In genomic region chr11:67532889-67533288, GRCh38 we compare ENCODE assay signal across 32 cellular contexts. TPM values are rescaled to one million over a fixed set of nuclear protein-coding genes. Genes with fewer than 3 reads are reported as not detected.
"Had no signal": no experiment of that assay in that cellular context is flagged by ENCODE, and none has a peak within 500 bp of the region (broad histone marks: within the 10 kb centered on the region; RNA-seq: fewer than 3 reads in every experiment).

No MANE protein-coding gene starts in this region.

- H3K27ac Mint-ChIP-seq: stimulated activated effector memory CD8-positive, alpha-beta T cell treated with anti-CD3 and anti-CD28 coated beads, Interleukin-12 subunit alpha, Interleukin-12 subunit beta, amount 100 ng/mL, for 72 hours; stimulated activated memory B cell treated with anti-CD40 and anti-IgM and Interleukin-4, amounts not matched to agents 10 μg/mL and 1 μg/mL and 100 μg/mL, for 72 hours; stimulated activated naive B cell treated with anti-CD40 and anti-IgM and Interleukin-4, amounts not matched to agents 10 μg/mL and 1 μg/mL and 100 μg/mL, for 72 hours; stimulated activated naive CD8-positive, alpha-beta T cell treated with anti-CD3 and anti-CD28 coated beads, Interleukin-15, amount 100 ng/mL, for 72 hours; stimulated activated naive CD8-positive, alpha-beta T cell treated with anti-CD3 and anti-CD28 coated beads, Interleukin-15, Interleukin-2, amounts not matched to agents 100 ng/mL and 50 ng/mL, for 24 hours; type B pancreatic cell had no signal

- H3K4me3 ChIP-seq: suprapubic skin, testis, thoracic aorta, thyroid gland, tibial artery, tibial nerve, transverse colon, upper lobe of left lung, upper lobe of right lung, uterus, vagina had no signal

- ATAC-seq: stimulated activated effector memory CD8-positive, alpha-beta T cell treated with anti-CD3 and anti-CD28 coated beads, Interleukin-12 subunit alpha, Interleukin-12 subunit beta, amount 100 ng/mL, for 72 hours; stimulated activated memory B cell treated with anti-CD40 and anti-IgM and Interleukin-4, amounts not matched to agents 10 μg/mL and 1 μg/mL and 100 μg/mL, for 72 hours; stimulated activated naive B cell treated with anti-CD40 and anti-IgM and Interleukin-4, amounts not matched to agents 10 μg/mL and 1 μg/mL and 100 μg/mL, for 72 hours; stimulated activated naive CD8-positive, alpha-beta T cell treated with anti-CD3 and anti-CD28 coated beads, Interleukin-15, amount 100 ng/mL, for 72 hours; stimulated activated naive CD8-positive, alpha-beta T cell treated with anti-CD3 and anti-CD28 coated beads, Interleukin-15, Interleukin-2, amounts not matched to agents 100 U/mL and 50 U/mL, for 24 hours; upper lobe of right lung had no signal

- H3K9me3 Mint-ChIP-seq: type B pancreatic cell had no signal

- DNase-seq: stimulated activated CD4-positive, alpha-beta T cell treated with anti-CD3 and anti-CD28 coated beads, Interleukin-2, amount 100 ng/mL, for 48 hours; stimulated activated CD4-positive, alpha-beta T cell treated with anti-CD3 and anti-CD28 coated beads, Interleukin-4, amount 100 ng/mL, for 1 hour; stimulated activated CD4-positive, alpha-beta T cell treated with anti-CD3 and anti-CD28 coated beads, Interleukin-4, amount 100 ng/mL, for 24 hours; stimulated activated CD4-positive, alpha-beta T cell treated with anti-CD3 and anti-CD28 coated beads, Interleukin-4, amount 100 ng/mL, for 4 hours; stimulated activated CD8-positive, alpha-beta memory T cell treated with anti-CD3 and anti-CD28 coated beads, Interleukin-4, amount 100 ng/mL, for 48 hours; stimulated activated naive B cell treated with anti-CD40 and anti-IgM and Interleukin-4, amounts not matched to agents 10 μg/mL and 1 μg/mL and 100 μg/mL, for 72 hours; stimulated activated naive CD4-positive, alpha-beta T cell; stimulated activated naive CD4-positive, alpha-beta T cell treated with Interleukin-2 at 50 U/mL for 16 hours; stimulated activated naive CD8-positive, alpha-beta T cell treated with anti-CD3 and anti-CD28 coated beads, Interleukin-15, amount 100 ng/mL, for 72 hours; stimulated activated naive CD8-positive, alpha-beta T cell treated with anti-CD3 and anti-CD28 coated beads, Interleukin-15, Interleukin-2, amounts not matched to agents 100 U/mL and 50 U/mL, for 24 hours; substantia nigra; testis; thyroid gland; tibial artery; transverse colon; trophoblast cell; upper lobe of left lung; upper lobe of right lung; uterus had no signal

- H3K4me3 Mint-ChIP-seq: stimulated activated effector memory CD8-positive, alpha-beta T cell treated with anti-CD3 and anti-CD28 coated beads, Interleukin-12 subunit alpha, Interleukin-12 subunit beta, amount 100 ng/mL, for 72 hours; stimulated activated memory B cell treated with anti-CD40 and anti-IgM and Interleukin-4, amounts not matched to agents 10 μg/mL and 1 μg/mL and 100 μg/mL, for 72 hours; stimulated activated naive B cell treated with anti-CD40 and anti-IgM and Interleukin-4, amounts not matched to agents 10 μg/mL and 1 μg/mL and 100 μg/mL, for 72 hours; stimulated activated naive CD8-positive, alpha-beta T cell treated with anti-CD3 and anti-CD28 coated beads, Interleukin-15, amount 100 ng/mL, for 72 hours; stimulated activated naive CD8-positive, alpha-beta T cell treated with anti-CD3 and anti-CD28 coated beads, Interleukin-15, Interleukin-2, amounts not matched to agents 100 ng/mL and 50 ng/mL, for 24 hours; type B pancreatic cell had no signal

- H3K36me3 ChIP-seq: suprapubic skin, thoracic aorta, thyroid gland, tibial artery, tibial nerve, transverse colon, upper lobe of left lung, upper lobe of right lung, uterus, vagina had no signal

- H3K4me1 Mint-ChIP-seq: stimulated activated effector memory CD8-positive, alpha-beta T cell treated with anti-CD3 and anti-CD28 coated beads, Interleukin-12 subunit alpha, Interleukin-12 subunit beta, amount 100 ng/mL, for 72 hours; stimulated activated memory B cell treated with anti-CD40 and anti-IgM and Interleukin-4, amounts not matched to agents 10 μg/mL and 1 μg/mL and 100 μg/mL, for 72 hours; stimulated activated naive B cell treated with anti-CD40 and anti-IgM and Interleukin-4, amounts not matched to agents 10 μg/mL and 1 μg/mL and 100 μg/mL, for 72 hours; stimulated activated naive CD8-positive, alpha-beta T cell treated with anti-CD3 and anti-CD28 coated beads, Interleukin-15, amount 100 ng/mL, for 72 hours had no signal

- H3K27ac ChIP-seq: suprapubic skin, testis, thoracic aorta, thyroid gland, tibial artery, tibial nerve, transverse colon, upper lobe of left lung, upper lobe of right lung, uterus, vagina had no signal

- H3K27me3 ChIP-seq: testis, thyroid gland, transverse colon, upper lobe of left lung, upper lobe of right lung, uterus, vagina had no signal

- FAIRE-seq: urothelium cell line had no signal

- H3K4me1 ChIP-seq: suprapubic skin, testis, thyroid gland, tibial artery, tibial nerve, transverse colon, upper lobe of left lung, upper lobe of right lung, uterus, vagina had no signal

- H3K9me3 ChIP-seq: suprapubic skin, testis, thoracic aorta, thyroid gland, upper lobe of right lung, uterus, vagina had no signal

- H3K27me3 Mint-ChIP-seq: stimulated activated naive CD8-positive, alpha-beta T cell treated with anti-CD3 and anti-CD28 coated beads, Interleukin-15, amount 100 ng/mL, for 72 hours had no signal

- H3K36me3 Mint-ChIP-seq: stimulated activated effector memory CD8-positive, alpha-beta T cell treated with anti-CD3 and anti-CD28 coated beads, Interleukin-12 subunit alpha, Interleukin-12 subunit beta, amount 100 ng/mL, for 72 hours; stimulated activated memory B cell treated with anti-CD40 and anti-IgM and Interleukin-4, amounts not matched to agents 10 μg/mL and 1 μg/mL and 100 μg/mL, for 72 hours; type B pancreatic cell had no signal

RNA-seq across cellular contexts. Expression of gene CABP2, which starts 9.6 kb away (rescaled TPM):
- total RNA-seq: subcutaneous adipose tissue, suprapubic skin, temporal lobe, testis, thoracic aorta, thyroid gland, tibial nerve, transverse colon, upper lobe of left lung, upper lobe of right lung, ureter, urinary bladder, uterus, vagina had no signal
- polyA plus RNA-seq: urinary bladder had no signal
